Comparison of ENCODE assay signal across 19 cellular contexts in the genomic region with DNA sequence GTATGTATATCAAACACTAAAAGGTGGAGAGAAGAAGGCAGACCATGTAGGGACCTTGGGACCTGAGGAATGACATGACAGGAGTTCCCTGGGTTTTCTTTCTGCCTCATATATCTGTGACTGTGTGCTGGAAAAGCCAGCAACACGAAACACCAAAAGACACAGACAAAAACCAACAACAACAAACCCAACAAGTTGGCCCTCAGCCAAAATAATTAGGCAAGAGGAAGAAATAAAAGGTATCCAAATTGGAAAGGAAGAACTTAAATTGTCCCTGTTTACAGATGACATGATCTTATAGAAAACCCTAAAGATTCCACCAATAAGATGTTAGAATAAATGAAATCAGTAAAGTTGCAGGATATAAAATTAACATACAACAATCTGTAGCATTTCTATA. TPM values are rescaled to one million over a fixed set of nuclear protein-coding genes. Genes with fewer than 3 reads are reported as not detected.
DNase-seq lines count a peak whose midpoint lies in the region; ATAC-seq and TF ChIP-seq lines count a peak whose summit lies in the region.
"Had no signal": no experiment of that assay in that cellular context is flagged by ENCODE, and none has a peak within 500 bp of the region (broad histone marks: within the 10 kb centered on the region; RNA-seq: fewer than 3 reads in every experiment).

No MANE protein-coding gene starts in this region.

- ATAC-seq in lower lobe of right lung, result no peak
- ATAC-seq in GM18858 (IDR thresholded peaks at IDR 0.05; ENCODE audit: unreplicated experiment), result no peak

- H3K36me3 ChIP-seq in PC-9 (ENCODE audit: low read depth), result no peaks in the 10 kb centered on the region
- H3K36me3 ChIP-seq in colonic mucosa, result no peaks in the 10 kb centered on the region
- H3K36me3 ChIP-seq in lower lobe of right lung, result no peaks in the 10 kb centered on the region
- H3K36me3 ChIP-seq in testis (ENCODE audit: low read depth, missing control alignments), result no peaks in the 10 kb centered on the region
- H3K36me3 ChIP-seq: SJSA1 had no signal

- H3F3A ChIP-seq in PC-9 (ENCODE audit: insufficient read depth, low read depth), result peaks cover 36% of the 10 kb centered on the region

- no peaks in the 10 kb centered on the region for H3K9me3 Mint-ChIP-seq in T-helper 2 cell treated with Interferon-gamma antibody and Interleukin-4, amounts not matched to agents 5 μg/mL and 100 μg/mL, for 36 hours

- no peak for TF ChIP-seq POLR2A in testis (IDR thresholded peaks at IDR 0.05)

- no peak overlapping the region for H2AFZ ChIP-seq in PC-9

- no peaks in the 10 kb centered on the region for H3K79me2 ChIP-seq in PC-9 (ENCODE audit: low read depth)

- H3K27ac ChIP-seq in PC-9 (peak overlapping the region; percentile 45), colonic mucosa (peak overlapping the region; percentile 84), lower lobe of right lung (peak overlapping the region; percentile 78), testis (no peak overlapping the region)
- H3K27ac ChIP-seq: SJSA1 had no signal

- H3K9me2 ChIP-seq in PC-9 (ENCODE audit: insufficient read depth), result no peaks in the 10 kb centered on the region

- H3K27me3 ChIP-seq in PC-9 (ENCODE audit: insufficient read depth, low read depth), result no peaks in the 10 kb centered on the region
- no peaks in the 10 kb centered on the region for H3K27me3 ChIP-seq in colonic mucosa
- no peaks in the 10 kb centered on the region for H3K27me3 ChIP-seq in lower lobe of right lung (ENCODE audit: low read depth)
- no peaks in the 10 kb centered on the region for H3K27me3 ChIP-seq in testis

- H3K4me3 Mint-ChIP-seq in T-helper 2 cell treated with Interferon-gamma antibody and Interleukin-4, amounts not matched to agents 5 μg/mL and 100 μg/mL, for 36 hours, result no peak overlapping the region

- no peaks in the 10 kb centered on the region for H3K9me3 ChIP-seq in PC-9 (ENCODE audit: insufficient read depth, low read depth)
- no peaks in the 10 kb centered on the region for H3K9me3 ChIP-seq in colonic mucosa
- H3K9me3 ChIP-seq in lower lobe of right lung, result no peaks in the 10 kb centered on the region
- no peaks in the 10 kb centered on the region for H3K9me3 ChIP-seq in testis
- H3K9me3 ChIP-seq: SJSA1 had no signal

- H3K4me1 Mint-ChIP-seq in T-helper 2 cell treated with Interferon-gamma antibody and Interleukin-4, amounts not matched to agents 5 μg/mL and 100 μg/mL, for 36 hours (ENCODE audit: low read depth), result peaks cover 21% of the 10 kb centered on the region

- H3K36me3 Mint-ChIP-seq in T-helper 2 cell treated with Interferon-gamma antibody and Interleukin-4, amounts not matched to agents 5 μg/mL and 100 μg/mL, for 36 hours (ENCODE audit: low read depth), result no peaks in the 10 kb centered on the region

- peak overlapping the region in 1 of 2 donors; percentile 92 for H3K9ac ChIP-seq in colonic mucosa (ENCODE audit: low read depth in 2 of 2, low read length in 2 of 2)

- POLR2A ChIA-PET in PC-9 (lab: Charles Lee; ENCODE audit: unreplicated experiment), result interaction anchor here (0.6 to 0.8 kb wide), 2 partner anchors 93 to 94 kb away, joined by 3 to 6 read pairs; a partner anchor contains a TSS

- no peak for DNase-seq in PC-9
- DNase-seq in colonic mucosa, result peak; percentile 25
- DNase-seq in lower lobe of right lung, result no peak
- DNase-seq in testis, result peak; percentile 4
- no peak for DNase-seq in SKM-1 treated with dmso at 0.1 percent for 144 hours (lab: John Stamatoyannopoulos, UW; ENCODE audit: unreplicated experiment)
- no peak for DNase-seq in T-helper 2 cell treated with Interferon-gamma antibody and Interleukin-4, amounts not matched to agents 5 μg/mL and 100 μg/mL, for 36 hours (ENCODE audit: low spot score)
- DNase-seq: COR-L47, EL, Karpas-422, MM.1S, NCI-H1105, NCI-H187, NCI-H2171, NCI-H446, NCI-H69, PC-3 had no signal

- H3K4me3 ChIP-seq in PC-9 (no peak overlapping the region), colonic mucosa (no peak overlapping the region), lower lobe of right lung (no peak overlapping the region), testis (no peak overlapping the region)
- H3K4me3 ChIP-seq: SJSA1 had no signal

- no peak overlapping the region for H3K27ac Mint-ChIP-seq in T-helper 2 cell treated with Interferon-gamma antibody and Interleukin-4, amounts not matched to agents 5 μg/mL and 100 μg/mL, for 36 hours

- peaks cover 4% of the 10 kb centered on the region for H3K27me3 Mint-ChIP-seq in T-helper 2 cell treated with Interferon-gamma antibody and Interleukin-4, amounts not matched to agents 5 μg/mL and 100 μg/mL, for 36 hours (ENCODE audit: low read depth)

- WGBS in testis, 2 donors, result 71 to 87% methylated on average over 1 of the region's 1 CpG

- BruUV-seq in PC-9 (replicated peaks; lab: Mats Ljungman, UMichigan), result no TSS peak

- peak overlapping the region; percentile 73 for H3K4me2 ChIP-seq in PC-9

- H3K4me1 ChIP-seq in PC-9 (replicated peaks; ENCODE audit: insufficient read depth) (peaks cover 48% of the 10 kb centered on the region), colonic mucosa (no peaks in the 10 kb centered on the region), lower lobe of right lung (peaks cover 19% of the 10 kb centered on the region), testis (peaks cover 17% of the 10 kb centered on the region)
- H3K4me1 ChIP-seq: SJSA1 had no signal

- intact Hi-C loops in PC-9 (cut with micrococcal nuclease; ENCODE audit: unreplicated experiment), result no loop called here
- intact Hi-C loops in colonic mucosa (cut with DNase I), result no loop called here
- intact Hi-C loops in lower lobe of right lung (cut with DNase I), result no loop called here
- intact Hi-C loops in testis (cut with DNase I; ENCODE audit: low total_unique reads), result no loop called here

- CTCF ChIA-PET in PC-9 (lab: Charles Lee), result interaction anchor here (0.9 kb wide), 1 partner anchor 15 kb away, joined by 5 read pairs; no protein-coding TSS in a partner anchor

- TF ChIP-seq CTCF in PC-9 (conservative IDR thresholded peaks at IDR 0.05) (no peak), colonic mucosa (IDR thresholded peaks at IDR 0.05) (no peak), lower lobe of right lung (IDR thresholded peaks at IDR 0.05) (no peak), testis (IDR thresholded peaks at IDR 0.05) (no peak)

- H4K20me1 ChIP-seq in PC-9 (ENCODE audit: insufficient read depth), result no peaks in the 10 kb centered on the region

RNA-seq across cellular contexts. Expression of a gene that starts 21.7 kb away (rescaled TPM):
- total RNA-seq in PC-9 (2021) (0.96 and 1.2 TPM in 2 replicates), colonic mucosa (10 to 100 TPM; 58.0 to 77.7 TPM), lower lobe of right lung (25.0 TPM), testis (10 to 100 TPM; 25.6 to 31.1 TPM)
- 10.4 TPM for polyA plus RNA-seq in testis (ENCODE audit: insufficient read depth, low read depth, low replicate concordance)
- total RNA-seq: H1, PC-3, SJSA1 had no signal

RNA-seq across cellular contexts. Expression of a gene that starts 44.2 kb away (rescaled TPM):
- not detected in 2 replicates for total RNA-seq in PC-9 (2021)
- total RNA-seq in colonic mucosa, result not detected
- not detected for total RNA-seq in lower lobe of right lung
- 10 to 100 TPM; 34.0 to 53.0 TPM for total RNA-seq in testis
- polyA plus RNA-seq in testis (ENCODE audit: insufficient read depth, low read depth, low replicate concordance), result 35.1 TPM
- total RNA-seq: H1, PC-3, SJSA1 had no signal
- polyA plus RNA-seq: H1 had no signal

Comparison
In these comparisons a context has a peak if more than half of its experiments do, and no peak if none do; other contexts are left out.
1. DNase-seq: peak in colonic mucosa (single experiment) and testis (single experiment); none in PC-9 (0 of 2), lower lobe of right lung (single experiment), SKM-1 treated with dmso at 0.1 percent for 144 hours (single experiment) and T-helper 2 cell treated with Interferon-gamma antibody and Interleukin-4, amounts not matched to agents 5 μg/mL and 100 μg/mL, for 36 hours (single experiment).
2. H3K27ac ChIP-seq: peak in PC-9 (single experiment), colonic mucosa (single experiment) and lower lobe of right lung (single experiment); none in testis (0 of 2).
3. RNA of a gene that starts 21.7 kb away (total RNA-seq): 58.0 to 77.7 TPM in colonic mucosa, 25.6 to 31.1 TPM in testis and 25.0 TPM in lower lobe of right lung (single experiment); 0.96 to 1.2 TPM in PC-9; every median in the first group is over 10 times any median in the second.
4. RNA of a gene that starts 44.2 kb away (total RNA-seq): 34.0 to 53.0 TPM in testis; not detected in PC-9, not detected in colonic mucosa and not detected in lower lobe of right lung (single experiment); every median in the first group is over 10 times any median in the second.